Comparison of ENCODE assay signal across 8 cellular contexts in genomic region chr7:131011976-131012375, GRCh38.
DNase-seq lines count a peak whose midpoint lies in the region; ATAC-seq lines count a peak whose summit lies in the region.

No MANE protein-coding gene starts in this region.

- ATAC-seq in natural killer cell treated with Interleukin-12 subunit alpha and Interleukin-12 subunit beta and Interleukin-15 and Interleukin-18, amount 100 ng/mL, for 72 hours, result no peak
- ATAC-seq in GM21447 (IDR thresholded peaks at IDR 0.05; ENCODE audit: unreplicated experiment) (no peak), GM18907 (IDR thresholded peaks at IDR 0.05; ENCODE audit: unreplicated experiment) (no peak)

- peak overlapping the region; percentile 93 to 95 for H3K27ac Mint-ChIP-seq in natural killer cell treated with Interleukin-12 subunit alpha and Interleukin-12 subunit beta and Interleukin-15 and Interleukin-18, amount 100 ng/mL, for 72 hours

- in situ Hi-C loops in Caki2 (cut with HindIII; ENCODE audit: low pct_unique_long_range_greater_than_20kb, low sequenced_read_pairs), result no loop called here

- H3K4me1 Mint-ChIP-seq in natural killer cell treated with Interleukin-12 subunit alpha and Interleukin-12 subunit beta and Interleukin-15 and Interleukin-18, amount 100 ng/mL, for 72 hours (ENCODE audit: low read depth in 2 of 2), result peaks cover 73 to 76% of the 10 kb centered on the region in 2 donors

- DNase-seq in Caki2 (ENCODE audit: low read depth) (peak; percentile 44), OCI-M1 (lab: John Stamatoyannopoulos, UW) (peak; percentile 81), dedifferentiated amniotic fluid mesenchymal stem cell (ENCODE audit: extremely low spot score) (peak; percentile 83), D341Med (ENCODE audit: low spot score) (no peak), hippocampal formation (lab: John Stamatoyannopoulos, UW) (no peak)
- no peak for DNase-seq in natural killer cell treated with Interleukin-12 subunit alpha and Interleukin-12 subunit beta and Interleukin-15 and Interleukin-18, amount 100 ng/mL, for 72 hours (ENCODE audit: low spot score)

- H3K4me3 Mint-ChIP-seq in natural killer cell treated with Interleukin-12 subunit alpha and Interleukin-12 subunit beta and Interleukin-15 and Interleukin-18, amount 100 ng/mL, for 72 hours, result peak overlapping the region; percentile 88

- no peaks in the 10 kb centered on the region for H3K36me3 Mint-ChIP-seq in natural killer cell treated with Interleukin-12 subunit alpha and Interleukin-12 subunit beta and Interleukin-15 and Interleukin-18, amount 100 ng/mL, for 72 hours

- no peaks in the 10 kb centered on the region for H3K9me3 Mint-ChIP-seq in natural killer cell treated with Interleukin-12 subunit alpha and Interleukin-12 subunit beta and Interleukin-15 and Interleukin-18, amount 100 ng/mL, for 72 hours

- no peaks in the 10 kb centered on the region for H3K27me3 Mint-ChIP-seq in natural killer cell treated with Interleukin-12 subunit alpha and Interleukin-12 subunit beta and Interleukin-15 and Interleukin-18, amount 100 ng/mL, for 72 hours

Comparison
In these comparisons a context has a peak if more than half of its experiments do, and no peak if none do; other contexts are left out.
1. DNase-seq: peak in Caki2 (single experiment), OCI-M1 (single experiment) and dedifferentiated amniotic fluid mesenchymal stem cell (single experiment); none in natural killer cell treated with Interleukin-12 subunit alpha and Interleukin-12 subunit beta and Interleukin-15 and Interleukin-18, amount 100 ng/mL, for 72 hours (single experiment), D341Med (single experiment) and hippocampal formation (0 of 2).